Comparison of ENCODE assay signal across 26 cellular contexts in the genomic region with DNA sequence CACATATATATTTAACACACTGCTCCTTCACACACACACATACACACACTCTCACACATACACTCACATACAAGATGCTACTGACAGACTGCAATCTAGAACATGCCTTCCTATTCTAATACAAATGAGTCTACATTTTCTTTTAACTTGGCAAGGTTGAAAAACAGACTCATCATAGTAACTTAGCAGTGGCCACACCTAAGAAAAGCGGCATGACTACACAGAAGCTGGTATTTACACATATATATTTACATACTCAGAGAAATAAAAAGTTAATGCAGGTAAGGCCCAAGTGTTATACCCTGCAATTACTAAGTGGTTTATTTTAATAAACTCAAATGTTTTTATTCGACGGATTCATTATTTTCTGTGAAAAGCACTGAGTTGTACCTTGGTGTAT.
"Had no signal": no experiment of that assay in that cellular context is flagged by ENCODE, and none has a peak within 500 bp of the region (broad histone marks: within the 10 kb centered on the region; RNA-seq: fewer than 3 reads in every experiment).

No MANE protein-coding gene starts in this region.

- DNase-seq: activated CD4-positive, alpha-beta memory T cell treated with anti-CD3 and anti-CD28 coated beads, Interleukin-2, amount 10 ng/mL, durations not matched to agents 7 days and 5 days; activated CD4-positive, alpha-beta T cell treated with anti-CD3 and anti-CD28 coated beads for 1 hour; activated CD4-positive, alpha-beta T cell treated with anti-CD3 and anti-CD28 coated beads for 48 hours; activated CD4-positive, CD25-positive, alpha-beta regulatory T cell; activated CD8-positive, alpha-beta memory T cell treated with anti-CD3 and anti-CD28 coated beads for 24 hours; activated CD8-positive, alpha-beta memory T cell treated with anti-CD3 and anti-CD28 coated beads, Interleukin-2, amount 10 ng/mL, durations not matched to agents 7 days and 5 days; activated CD8-positive, alpha-beta memory T cell treated with anti-CD3 and anti-CD28 coated beads, Interleukin-2, amount 50 U/mL, for 48 hours; activated effector memory CD4-positive, alpha-beta T cell treated with Interleukin-2 at 50 U/mL for 16 hours; activated naive CD4-positive, alpha-beta T cell treated with anti-CD3 and anti-CD28 coated beads, Interleukin-2, amount 50 U/mL, for 16 hours; activated naive CD8-positive, alpha-beta T cell treated with anti-CD3 and anti-CD28 coated beads for 36 hours; activated T-cell treated with anti-CD3 and anti-CD28 coated beads, Interleukin-2, amount 50 U/mL, for 48 hours; amniotic stem cell; aorta; brain microvascular endothelial cell; NCI-H1105; NCI-H1417 treated with DMSO at 0.1 percent for 48 hours; NCI-H1930; NCI-H2081 treated with DMSO at 0.1 percent for 48 hours; NCI-H345; NCI-H524 treated with DMSO at 0.1 percent for 48 hours; PC-9; Right ventricle myocardium superior; T1000; WERI-Rb-1 had no signal

- ATAC-seq: activated CD8-positive, alpha-beta memory T cell treated with anti-CD3 and anti-CD28 coated beads, Interleukin-2, amount 10 ng/mL, durations not matched to agents 7 days and 5 days; K562 had no signal

- H3K36me3 ChIP-seq: brain microvascular endothelial cell, cardiac muscle cell, WERI-Rb-1 had no signal

- H3K4me3 ChIP-seq: cardiac muscle cell, K562, PC-9 had no signal

- H3K27me3 ChIP-seq: brain microvascular endothelial cell had no signal

- H3K27ac ChIP-seq: brain microvascular endothelial cell, cardiac muscle cell, PC-9, WERI-Rb-1 had no signal
